In the genomic region with DNA sequence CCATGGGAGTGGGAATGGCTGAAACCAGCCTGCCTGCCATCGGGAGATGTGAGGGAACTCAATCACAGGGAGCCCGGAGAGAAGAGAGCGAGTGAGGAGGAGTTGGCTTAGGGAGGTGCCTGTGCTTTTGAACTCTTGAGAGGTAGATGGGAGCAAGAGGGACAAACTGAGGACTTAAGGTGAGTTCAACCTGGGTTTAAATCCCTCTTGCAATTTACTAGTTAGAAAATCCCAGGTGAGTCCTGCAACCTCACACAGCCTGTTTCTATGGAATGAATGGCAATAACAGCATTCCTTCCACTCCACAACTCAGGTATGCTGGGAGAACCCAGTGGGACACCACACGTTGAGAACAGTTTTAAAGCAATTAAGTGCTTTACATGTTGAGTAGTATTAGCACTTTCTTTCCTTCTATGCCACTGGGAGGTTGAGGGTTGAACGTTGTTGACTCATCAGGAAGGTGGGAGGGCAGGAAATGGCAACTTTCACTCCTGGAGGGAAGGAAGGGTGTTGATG, we compare ENCODE assay signal across 1 cellular context.
TF ChIP-seq lines count a peak whose summit lies in the region.

No MANE protein-coding gene starts in this region.

TF ChIP-seq in HCT116, 20 proteins besides CTCF, POLR2A, EP300 and RAD21 (continued from another document):
- TF ChIP-seq EGR1 (IDR thresholded peaks at IDR 0.05; ENCODE audit: low read depth), result no peak
- no peak for TF ChIP-seq CBX3 (IDR thresholded peaks at IDR 0.05; ENCODE audit: low read depth)
- TF ChIP-seq SRF (IDR thresholded peaks at IDR 0.05; ENCODE audit: low read depth), result no peak
- TF ChIP-seq, protein P1, sequence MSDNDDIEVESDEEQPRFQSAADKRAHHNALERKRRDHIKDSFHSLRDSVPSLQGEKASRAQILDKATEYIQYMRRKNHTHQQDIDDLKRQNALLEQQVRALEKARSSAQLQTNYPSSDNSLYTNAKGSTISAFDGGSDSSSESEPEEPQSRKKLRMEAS (IDR thresholded peaks at IDR 0.05), result no peak
- TF ChIP-seq ELF1 (IDR thresholded peaks at IDR 0.05; ENCODE audit: borderline replicate concordance, low read depth), result no peak
- TF ChIP-seq TCF7L2 (IDR thresholded peaks at IDR 0.05; ENCODE audit: borderline replicate concordance, extremely low read depth, insufficient read depth, insufficient read length), result no peak
- TF ChIP-seq, protein P2, sequence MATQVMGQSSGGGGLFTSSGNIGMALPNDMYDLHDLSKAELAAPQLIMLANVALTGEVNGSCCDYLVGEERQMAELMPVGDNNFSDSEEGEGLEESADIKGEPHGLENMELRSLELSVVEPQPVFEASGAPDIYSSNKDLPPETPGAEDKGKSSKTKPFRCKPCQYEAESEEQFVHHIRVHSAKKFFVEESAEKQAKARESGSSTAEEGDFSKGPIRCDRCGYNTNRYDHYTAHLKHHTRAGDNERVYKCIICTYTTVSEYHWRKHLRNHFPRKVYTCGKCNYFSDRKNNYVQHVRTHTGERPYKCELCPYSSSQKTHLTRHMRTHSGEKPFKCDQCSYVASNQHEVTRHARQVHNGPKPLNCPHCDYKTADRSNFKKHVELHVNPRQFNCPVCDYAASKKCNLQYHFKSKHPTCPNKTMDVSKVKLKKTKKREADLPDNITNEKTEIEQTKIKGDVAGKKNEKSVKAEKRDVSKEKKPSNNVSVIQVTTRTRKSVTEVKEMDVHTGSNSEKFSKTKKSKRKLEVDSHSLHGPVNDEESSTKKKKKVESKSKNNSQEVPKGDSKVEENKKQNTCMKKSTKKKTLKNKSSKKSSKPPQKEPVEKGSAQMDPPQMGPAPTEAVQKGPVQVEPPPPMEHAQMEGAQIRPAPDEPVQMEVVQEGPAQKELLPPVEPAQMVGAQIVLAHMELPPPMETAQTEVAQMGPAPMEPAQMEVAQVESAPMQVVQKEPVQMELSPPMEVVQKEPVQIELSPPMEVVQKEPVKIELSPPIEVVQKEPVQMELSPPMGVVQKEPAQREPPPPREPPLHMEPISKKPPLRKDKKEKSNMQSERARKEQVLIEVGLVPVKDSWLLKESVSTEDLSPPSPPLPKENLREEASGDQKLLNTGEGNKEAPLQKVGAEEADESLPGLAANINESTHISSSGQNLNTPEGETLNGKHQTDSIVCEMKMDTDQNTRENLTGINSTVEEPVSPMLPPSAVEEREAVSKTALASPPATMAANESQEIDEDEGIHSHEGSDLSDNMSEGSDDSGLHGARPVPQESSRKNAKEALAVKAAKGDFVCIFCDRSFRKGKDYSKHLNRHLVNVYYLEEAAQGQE (IDR thresholded peaks at IDR 0.05; ENCODE audit: low read depth), result no peak
- no peak for TF ChIP-seq ZFX (IDR thresholded peaks at IDR 0.05)
- TF ChIP-seq, protein P3, sequence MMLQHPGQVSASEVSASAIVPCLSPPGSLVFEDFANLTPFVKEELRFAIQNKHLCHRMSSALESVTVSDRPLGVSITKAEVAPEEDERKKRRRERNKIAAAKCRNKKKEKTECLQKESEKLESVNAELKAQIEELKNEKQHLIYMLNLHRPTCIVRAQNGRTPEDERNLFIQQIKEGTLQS (IDR thresholded peaks at IDR 0.05), result no peak
- no peak for TF ChIP-seq SP1 (IDR thresholded peaks at IDR 0.05; ENCODE audit: low read depth)
- no peak for TF ChIP-seq ZNF274 (IDR thresholded peaks at IDR 0.05; ENCODE audit: low read depth, low read length)
- TF ChIP-seq YY1 (IDR thresholded peaks at IDR 0.05; ENCODE audit: extremely low read depth, insufficient replicate concordance, low read depth, low read length), result no peak
